In the genomic region with DNA sequence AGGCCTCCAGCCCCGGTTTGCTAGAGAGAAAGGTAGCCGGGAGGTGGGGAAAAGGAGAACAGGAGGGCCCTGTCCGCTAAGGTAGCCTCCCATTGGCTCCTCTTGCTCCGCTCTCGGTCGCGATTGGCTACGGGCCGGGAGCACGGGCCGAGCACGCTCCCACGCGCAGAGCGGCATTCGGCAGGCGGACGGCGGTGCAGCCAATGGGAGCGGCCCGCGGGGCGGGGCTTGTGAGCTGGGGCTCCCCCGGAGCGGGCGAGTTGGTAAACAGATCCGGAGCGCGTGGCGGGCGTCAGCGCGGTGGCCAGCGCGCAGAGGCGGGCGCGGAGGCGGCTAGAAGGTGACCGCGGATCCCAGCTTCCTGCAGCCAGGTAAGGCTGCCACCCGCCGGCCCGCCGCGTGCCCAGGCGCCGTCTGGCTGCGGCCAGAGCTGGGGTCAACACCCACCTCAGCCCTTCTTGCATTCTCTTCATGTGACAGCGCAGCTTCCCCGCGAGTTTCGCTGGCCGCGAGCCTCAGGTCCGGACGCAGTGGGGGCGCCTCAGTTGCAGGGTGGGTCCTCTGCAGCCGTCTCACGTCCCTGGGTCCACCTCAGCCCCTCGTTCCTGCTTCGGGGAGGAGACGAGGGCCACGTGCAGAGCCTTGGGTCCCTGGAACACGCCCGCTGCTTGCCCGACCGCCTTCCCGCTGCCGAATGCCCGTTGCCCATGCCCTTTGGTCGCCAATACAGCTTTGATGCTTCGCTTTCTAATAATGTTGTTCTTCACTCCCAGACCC, we compare ENCODE assay signal across 1 cellular context.
TF ChIP-seq lines count a peak whose summit lies in the region.

TSS of gene COQ8A (plus strand) at position 266 of the 777 bp plus-strand sequence. CDS start 21,092 bp downstream, outside the sequence.

TF ChIP-seq in A549, 52 proteins besides CTCF, POLR2A, EP300 and RAD21 (continued from another document):
- TF ChIP-seq HMGXB4 (CRISPR knock-in tag; IDR thresholded peaks at IDR 0.05; ENCODE audit: borderline replicate concordance) (no peak), ATOH8 (CRISPR knock-in tag; IDR thresholded peaks at IDR 0.05; ENCODE audit: low read depth) (0 out of 2 replicates have a peak, but pooled peaks have one; percentile 23), HES2 (IDR thresholded peaks at IDR 0.05) (no peak), HOXB5 (CRISPR knock-in tag; IDR thresholded peaks at IDR 0.05) (0 out of 2 replicates have a peak, but pooled peaks have one; percentile 7)
